Comparison of ENCODE assay signal across 12 cellular contexts in the genomic region with DNA sequence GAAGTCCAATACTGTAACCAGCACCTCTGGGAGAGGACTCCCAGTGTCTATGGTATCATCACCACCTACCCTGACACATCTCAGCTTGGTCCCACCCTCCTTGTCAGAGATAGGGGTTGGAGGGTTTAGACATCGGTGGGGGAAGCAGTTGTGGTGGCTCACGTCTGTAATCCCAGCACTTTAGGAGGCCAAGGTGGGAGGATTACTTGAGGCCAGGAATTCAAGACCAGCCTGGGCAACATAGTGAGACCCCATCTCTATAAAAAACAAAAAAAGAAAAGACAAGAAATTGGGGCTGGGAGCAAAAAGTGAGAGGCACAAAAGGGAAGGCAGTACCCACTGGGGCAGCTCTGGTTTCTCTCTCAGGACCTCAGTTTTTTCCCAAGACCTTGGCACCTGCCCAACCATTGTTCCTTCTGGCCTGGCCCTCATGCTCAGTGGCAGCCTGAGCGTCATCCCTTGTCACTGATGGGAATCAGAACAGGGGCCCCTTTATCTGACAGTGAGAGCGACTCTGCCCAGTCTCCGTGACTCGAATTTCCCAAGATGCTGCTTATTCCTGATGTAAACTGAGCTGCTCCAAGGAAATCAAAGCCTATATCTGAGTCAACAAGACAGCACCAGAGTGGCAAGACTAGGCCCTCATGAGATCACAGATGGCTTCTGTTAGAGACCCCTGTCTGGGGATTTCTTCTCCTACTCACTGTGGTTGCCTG.
DNase-seq lines count a peak whose midpoint lies in the region; ATAC-seq lines count a peak whose summit lies in the region.
"Had no signal": no experiment of that assay in that cellular context is flagged by ENCODE, and none has a peak within 500 bp of the region (broad histone marks: within the 10 kb centered on the region; RNA-seq: fewer than 3 reads in every experiment).

No MANE protein-coding gene starts in this region.

- peak; percentile 24 for DNase-seq in HT1080 (ENCODE audit: low read depth)
- peak in 52 of 58 donors; percentile 37 to 97 (median 78) for DNase-seq in anterior cingulate cortex (lab: John Stamatoyannopoulos, UW)
- peak; percentile 89 to 91 for DNase-seq in hippocampal formation (lab: John Stamatoyannopoulos, UW)
- DNase-seq in sciatic nerve (ENCODE audit: low spot score) = peak; percentile 83
- DNase-seq in glomerular visceral epithelial cell (ENCODE audit: extremely low spot score) = no peak
- no peak for DNase-seq in HuH-7.5 (ENCODE audit: low spot score)
- DNase-seq in 8988T = no peak
- DNase-seq: CD4-positive, alpha-beta T cell; colonic mucosa; NCI-H1092 treated with DMSO at 0.1 percent for 48 hours; NCI-H2227 treated with DMSO at 0.1 percent for 48 hours; WERI-Rb-1 had no signal

- intact Hi-C loops in sciatic nerve (cut with DNase I) = no loop called here

- peak; percentile 75 for ATAC-seq in sciatic nerve

Comparison
In these comparisons a context has a peak if more than half of its experiments do, and no peak if none do; other contexts are left out.
1. DNase-seq: peak in HT1080 (single experiment), anterior cingulate cortex (52 of 58), hippocampal formation (2 of 2) and sciatic nerve (single experiment); none in glomerular visceral epithelial cell (single experiment), HuH-7.5 (single experiment) and 8988T (single experiment).